18 cellular contexts compared by ENCODE assay signal in genomic region chr19:3302755-3303154, GRCh38.
DNase-seq lines count a peak whose midpoint lies in the region; ATAC-seq, FAIRE-seq and TF ChIP-seq lines count a peak whose summit lies in the region.
"Had no signal": no experiment of that assay in that cellular context is flagged by ENCODE, and none has a peak within 500 bp of the region (broad histone marks: within the 10 kb centered on the region; RNA-seq: fewer than 3 reads in every experiment).

No MANE protein-coding gene starts in this region.

- RAD21 ChIA-PET in GM12878 (lab: Charles Lee; ENCODE audit: unreplicated experiment) = no interaction called here

- POLR2A ChIA-PET in GM12878 (lab: Charles Lee) = interaction anchor here (0.6 kb wide), 1 partner anchor 65 kb away, joined by 5 read pairs; no protein-coding TSS in a partner anchor

- TF ChIP-seq CTCF in 22Rv1 (IDR thresholded peaks at IDR 0.05) (peak; percentile 21; the same call in 1 of the 2 replicates), Loucy (conservative IDR thresholded peaks at IDR 0.05; ENCODE audit: low read length) (peak; percentile 33), GM12878 (IDR thresholded peaks at IDR 0.05 in 2 of 3, conservative IDR thresholded peaks at IDR 0.05 in 1 of 3; ENCODE audit: control insufficient read depth in 2 of 3, extremely low read depth in 1 of 3, insufficient read depth in 1 of 3, low read depth in 3 of 3, low read length in 3 of 3) (no peak), ascending aorta (IDR thresholded peaks at IDR 0.05) (no peak)

- no peak overlapping the region for H2AFZ ChIP-seq in Loucy (ENCODE audit: low read length)
- no peak overlapping the region for H2AFZ ChIP-seq in GM12878 (ENCODE audit: control insufficient read depth, low read depth, low read length)

- H3K4me1 ChIP-seq in Loucy (ENCODE audit: insufficient read depth, low read length, poor library complexity, severe bottlenecking) (no peaks in the 10 kb centered on the region), GM12878 (ENCODE audit: control insufficient read depth, insufficient read depth, low read length) (no peaks in the 10 kb centered on the region), ascending aorta (peaks cover 0 to 3% of the 10 kb centered on the region in 2 donors)

- no TSS peak for BruUV-seq in GM12878 (replicated peaks; lab: Mats Ljungman, UMichigan)

- no peaks in the 10 kb centered on the region for H3K36me3 ChIP-seq in Loucy (ENCODE audit: insufficient read depth, low read length)
- no peaks in the 10 kb centered on the region for H3K36me3 ChIP-seq in GM12878 (ENCODE audit: control insufficient read depth in 2 of 2, insufficient read depth in 2 of 2, low read length in 1 of 2)
- no peaks in the 10 kb centered on the region for H3K36me3 ChIP-seq in ascending aorta

- no peak for TF ChIP-seq EP300 in GM12878 (IDR thresholded peaks at IDR 0.05; ENCODE audit: borderline replicate concordance in 1 of 2, control insufficient read depth in 1 of 2, low read depth in 2 of 2, low read length in 2 of 2)

- no peak for TF ChIP-seq POLR2A in GM12878 (IDR thresholded peaks at IDR 0.05; ENCODE audit: low read depth, low read length)

- SMC1A ChIA-PET in GM12878 (lab: Charles Lee; ENCODE audit: uncharacterized antibody, unreplicated experiment) = no interaction called here

- H3K27ac ChIP-seq in 22Rv1 = no peak overlapping the region
- no peak overlapping the region for H3K27ac ChIP-seq in GM12878 (ENCODE audit: control insufficient read depth, insufficient read depth)
- no peak overlapping the region for H3K27ac ChIP-seq in ascending aorta

- intact Hi-C loops in GM12878 (cut with micrococcal nuclease; ENCODE audit: unreplicated experiment) = no loop called here
- intact Hi-C loops in ascending aorta (cut with DNase I) = no loop called here
- intact Hi-C loops in Right ventricle myocardium superior (cut with DNase I) = loop anchor here (5.0 kb wide), 1 partner anchor 170 kb away; no protein-coding TSS in a partner anchor

- no peaks in the 10 kb centered on the region; the same call in 1 of the 2 replicates for H3K9me3 ChIP-seq in Loucy (ENCODE audit: insufficient read depth, low read depth, low read length)
- H3K9me3 ChIP-seq in GM12878 (replicated peaks; ENCODE audit: control insufficient read depth, insufficient read depth, low read length) = no peaks in the 10 kb centered on the region; the same call in 2 of the 3 replicates
- H3K9me3 ChIP-seq in ascending aorta = no peaks in the 10 kb centered on the region

- H3K4me2 ChIP-seq in Loucy (ENCODE audit: low read depth, low read length, poor library complexity, severe bottlenecking) (no peak overlapping the region), GM12878 (ENCODE audit: control insufficient read depth, insufficient read depth) (no peak overlapping the region)

- in situ Hi-C loops in GM12878 (cut with MboI) = no loop called here

- H3K9ac ChIP-seq in Loucy (ENCODE audit: low read depth, low read length, poor library complexity, severe bottlenecking) = no peak overlapping the region
- H3K9ac ChIP-seq in GM12878 (ENCODE audit: control insufficient read depth, insufficient read depth, low read length) = no peak overlapping the region

- no peaks in the 10 kb centered on the region for H3F3A ChIP-seq in Loucy (ENCODE audit: low read depth)

- no peaks in the 10 kb centered on the region for H3K79me2 ChIP-seq in Loucy (ENCODE audit: insufficient read depth, low read length)
- no peaks in the 10 kb centered on the region for H3K79me2 ChIP-seq in GM12878 (ENCODE audit: control insufficient read depth, insufficient read depth, low read length)

- H3K27me3 ChIP-seq in Loucy (ENCODE audit: insufficient read depth, low read length, poor library complexity, severe bottlenecking) (no peaks in the 10 kb centered on the region), GM12878 (replicated peaks in 1 of 2; ENCODE audit: control insufficient read depth in 2 of 2, insufficient read depth in 2 of 2, low read length in 1 of 2) (no peaks in the 10 kb centered on the region), ascending aorta (peaks cover 4% of the 10 kb centered on the region)

- FAIRE-seq in GM12878 (lab: Jason Lieb, UNC) = no peak
- FAIRE-seq: GM18507 had no signal

- WGBS in GM12878 (ENCODE audit: insufficient coverage, insufficient replicate concordance, low lambda C conversion rate, missing lambda C conversion rate) = 29% methylated on average over 3 of the region's 3 CpGs

- H4K20me1 ChIP-seq in Loucy (ENCODE audit: insufficient read depth, low read length, poor library complexity, severe bottlenecking) (no peaks in the 10 kb centered on the region), GM12878 (ENCODE audit: control insufficient read depth, insufficient read depth) (no peaks in the 10 kb centered on the region)

- H3K4me3 ChIP-seq in Loucy (ENCODE audit: low read length, poor library complexity, severe bottlenecking) (no peak overlapping the region), GM12878 (no peak overlapping the region), ascending aorta (no peak overlapping the region)

- no peaks in the 10 kb centered on the region for H3K9me2 ChIP-seq in Loucy (replicated peaks; ENCODE audit: low read depth, low read length)

- ATAC-seq in GM12878 (no peak), Right ventricle myocardium superior (ENCODE audit: poor library complexity) (no peak), GM19023 (IDR thresholded peaks at IDR 0.05; ENCODE audit: unreplicated experiment) (no peak)
- ATAC-seq: effector memory CD8-positive, alpha-beta T cell; stimulated activated effector memory CD8-positive, alpha-beta T cell treated with anti-CD3 and anti-CD28 coated beads, Interleukin-12 subunit alpha, Interleukin-12 subunit beta, amount 100 ng/mL, for 72 hours had no signal

- DNase-seq in ELR (ENCODE audit: low read depth) (peak; percentile 32), GM12878 (ENCODE audit: low read depth, low spot score) (no peak), ascending aorta (ENCODE audit: low spot score in 2 of 2) (no peak), Right ventricle myocardium superior (no peak), A172 (ENCODE audit: low spot score) (no peak)
- DNase-seq: activated effector memory CD4-positive, alpha-beta T cell treated with Interleukin-2 at 50 U/mL for 16 hours; Calu3; central memory CD4-positive, alpha-beta T cell; effector memory CD8-positive, alpha-beta T cell; kidney glomerular epithelial cell; NCI-H2029 treated with DMSO at 0.1 percent for 48 hours; NCI-H774; T-helper 1 cell had no signal

- CTCF ChIA-PET in GM12878 (lab: Yijun Ruan, JAX) = interaction anchor here (1.4 to 2.7 kb wide), 4 partner anchors 127 to 183 kb away, joined by 3 to 12 read pairs (median 4); no protein-coding TSS in a partner anchor

- no peak for TF ChIP-seq RAD21 in GM12878 (IDR thresholded peaks at IDR 0.05; ENCODE audit: insufficient read depth, low read depth, low read length)

TF ChIP-seq in GM12878, 131 proteins besides CTCF, POLR2A, EP300 and RAD21:
- TF ChIP-seq POLR2AphosphoS2 (IDR thresholded peaks at IDR 0.05; ENCODE audit: low read depth, low read length) = no peak
- TF ChIP-seq YY1 (IDR thresholded peaks at IDR 0.05; ENCODE audit: low read depth, low read length) = 0 out of 2 replicates have a peak, but pooled peaks have one; percentile 40
- TF ChIP-seq SPI1 (IDR thresholded peaks at IDR 0.05; ENCODE audit: borderline replicate concordance, insufficient read depth, low read depth, low read length) = no peak

Comparison
In these comparisons a context has a peak if more than half of its experiments do, and no peak if none do; other contexts are left out.
1. CTCF ChIP-seq: peak in 22Rv1 (single experiment) and Loucy (single experiment); none in GM12878 (0 of 3) and ascending aorta (0 of 3).